ENCODE assay signal across 18 cellular contexts in the genomic region with DNA sequence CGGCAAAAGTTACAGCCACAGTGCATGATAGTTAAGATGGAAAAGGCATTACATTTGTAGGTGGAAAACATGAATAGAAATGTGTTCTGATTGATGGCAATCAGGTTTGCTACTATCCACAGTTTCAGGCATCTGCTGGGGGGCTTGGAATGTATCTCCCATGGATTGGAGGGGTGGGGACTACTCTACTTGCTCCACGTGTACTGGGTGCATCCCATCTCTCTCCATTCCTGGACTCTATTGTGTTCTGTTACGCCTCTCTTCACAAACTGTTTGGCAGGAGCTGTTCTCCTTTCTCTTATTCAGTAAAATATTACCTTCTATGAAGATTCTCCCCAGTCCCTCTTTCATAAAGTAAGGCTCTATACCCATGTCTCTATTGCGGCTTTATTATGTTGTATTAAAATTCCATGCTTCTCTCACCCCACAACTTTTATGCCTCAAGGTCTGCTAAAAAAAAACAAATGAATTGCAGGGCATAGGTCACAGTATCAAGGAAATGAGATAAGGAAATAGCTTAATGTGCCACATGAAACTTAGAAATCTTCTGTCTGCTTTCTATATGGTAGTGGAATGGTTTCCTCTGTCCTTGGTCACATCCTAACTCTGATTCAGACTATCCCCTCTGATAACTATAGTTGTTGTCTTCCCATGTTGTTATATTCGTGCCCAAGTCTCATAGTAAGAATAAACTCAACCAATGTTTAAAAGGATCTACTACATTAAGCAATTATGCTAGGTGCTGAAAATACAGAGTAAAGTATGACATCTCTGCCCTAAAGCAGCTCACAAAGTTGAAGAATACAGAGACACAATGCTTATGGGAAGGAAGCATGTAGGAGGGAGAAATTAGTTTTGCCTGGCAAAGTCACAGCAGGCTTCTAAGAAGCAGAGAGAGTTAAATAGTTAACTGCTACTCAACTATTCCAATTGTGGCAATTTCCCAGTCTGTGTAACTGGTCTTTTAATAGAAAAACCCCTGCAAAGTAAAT. TPM values are rescaled to one million over a fixed set of nuclear protein-coding genes. Genes with fewer than 3 reads are reported as not detected.
DNase-seq lines count a peak whose midpoint lies in the region; ATAC-seq and TF ChIP-seq lines count a peak whose summit lies in the region.
"Had no signal": no experiment of that assay in that cellular context is flagged by ENCODE, and none has a peak within 500 bp of the region (broad histone marks: within the 10 kb centered on the region; RNA-seq: fewer than 3 reads in every experiment).

No MANE protein-coding gene starts in this region.

- H3K9me3 Mint-ChIP-seq in endodermal cell (no peaks in the 10 kb centered on the region), type B pancreatic cell (no peaks in the 10 kb centered on the region)
- no peaks in the 10 kb centered on the region for H3K9me3 Mint-ChIP-seq in naive thymus-derived CD4-positive, alpha-beta T cell
- H3K9me3 Mint-ChIP-seq: activated naive CD8-positive, alpha-beta T cell treated with anti-CD3 and anti-CD28 coated beads, Interleukin-2, amount 50 U/mL, for 24 hours; CD4-positive, CD25-positive, alpha-beta regulatory T cell; naive thymus-derived CD8-positive, alpha-beta T cell had no signal

- H3K4me1 Mint-ChIP-seq in endodermal cell (peaks cover 2% of the 10 kb centered on the region), type B pancreatic cell (ENCODE audit: unreplicated experiment) (peaks cover 31% of the 10 kb centered on the region)
- H3K4me1 Mint-ChIP-seq in naive thymus-derived CD4-positive, alpha-beta T cell = peaks cover 3 to 19% (median 16%) of the 10 kb centered on the region in 7 donors

- no peak overlapping the region for H3K9ac ChIP-seq in endodermal cell (ENCODE audit: extremely low read depth, low read length, poor library complexity, severe bottlenecking)

- H3K4me3 Mint-ChIP-seq in endodermal cell (no peak overlapping the region), type B pancreatic cell (no peak overlapping the region)
- H3K4me3 Mint-ChIP-seq in naive thymus-derived CD4-positive, alpha-beta T cell = no peak overlapping the region
- H3K4me3 Mint-ChIP-seq: activated naive CD8-positive, alpha-beta T cell treated with anti-CD3 and anti-CD28 coated beads, Interleukin-2, amount 50 U/mL, for 24 hours; CD4-positive, CD25-positive, alpha-beta regulatory T cell; naive thymus-derived CD8-positive, alpha-beta T cell had no signal

- intact Hi-C loops in heart left ventricle (cut with DNase I) = no loop called here
- intact Hi-C loops in mucosa of descending colon (cut with DNase I, micrococcal nuclease) = no loop called here
- intact Hi-C loops in naive thymus-derived CD4-positive, alpha-beta T cell (cut with micrococcal nuclease) = no loop called here
- intact Hi-C loops in uterus (cut with DNase I; ENCODE audit: low total_unique reads) = no loop called here

- peaks cover 0 to 11% (median 0%) of the 10 kb centered on the region in 9 donors for H3K36me3 ChIP-seq in heart left ventricle
- no peaks in the 10 kb centered on the region for H3K36me3 ChIP-seq in right atrium auricular region
- H3K36me3 ChIP-seq in endodermal cell (ENCODE audit: control insufficient read depth, insufficient read depth, low read length) = peaks cover 4% of the 10 kb centered on the region
- H3K36me3 ChIP-seq in mucosa of descending colon (ENCODE audit: low read depth) = no peaks in the 10 kb centered on the region
- no peaks in the 10 kb centered on the region for H3K36me3 ChIP-seq in naive thymus-derived CD4-positive, alpha-beta T cell (ENCODE audit: control insufficient read depth in 2 of 3, insufficient read depth in 3 of 3, low read length in 3 of 3)
- H3K36me3 ChIP-seq in uterus = no peaks in the 10 kb centered on the region

- no peaks in the 10 kb centered on the region for H3K27me3 Mint-ChIP-seq in endodermal cell (ENCODE audit: insufficient read depth)
- no peaks in the 10 kb centered on the region for H3K27me3 Mint-ChIP-seq in type B pancreatic cell
- no peaks in the 10 kb centered on the region for H3K27me3 Mint-ChIP-seq in naive thymus-derived CD4-positive, alpha-beta T cell
- H3K27me3 Mint-ChIP-seq: activated naive CD8-positive, alpha-beta T cell treated with anti-CD3 and anti-CD28 coated beads, Interleukin-2, amount 50 U/mL, for 24 hours; CD4-positive, CD25-positive, alpha-beta regulatory T cell; naive thymus-derived CD8-positive, alpha-beta T cell had no signal

- peaks cover 6% of the 10 kb centered on the region for H3K36me3 Mint-ChIP-seq in endodermal cell (ENCODE audit: low read depth)
- H3K36me3 Mint-ChIP-seq in type B pancreatic cell = peaks cover 6% of the 10 kb centered on the region
- H3K36me3 Mint-ChIP-seq in naive thymus-derived CD4-positive, alpha-beta T cell = peaks cover 2 to 43% (median 12%) of the 10 kb centered on the region in 5 donors

- H3K9me3 ChIP-seq in heart left ventricle (no peaks in the 10 kb centered on the region), right atrium auricular region (no peaks in the 10 kb centered on the region), endodermal cell (ENCODE audit: control insufficient read depth, low read length) (no peaks in the 10 kb centered on the region), mucosa of descending colon (no peaks in the 10 kb centered on the region), uterus (no peaks in the 10 kb centered on the region)
- H3K9me3 ChIP-seq in naive thymus-derived CD4-positive, alpha-beta T cell (ENCODE audit: control insufficient read depth in 2 of 3, low read length in 3 of 3) = no peaks in the 10 kb centered on the region
- H3K9me3 ChIP-seq: upper lobe of left lung had no signal

- ATAC-seq in heart left ventricle (peak in 3 of 4 donors; percentile 30 to 44 (median 32)), mucosa of descending colon (peak; percentile 90)
- ATAC-seq in naive thymus-derived CD4-positive, alpha-beta T cell = no peak
- ATAC-seq: activated naive CD8-positive, alpha-beta T cell treated with anti-CD3 and anti-CD28 coated beads, Interleukin-2, amount 50 U/mL, for 24 hours; esophagus mucosa; naive thymus-derived CD8-positive, alpha-beta T cell had no signal

- H3K27ac Mint-ChIP-seq in endodermal cell = no peak overlapping the region
- peak overlapping the region; percentile 12 for H3K27ac Mint-ChIP-seq in type B pancreatic cell
- H3K27ac Mint-ChIP-seq in naive thymus-derived CD4-positive, alpha-beta T cell = no peak overlapping the region
- H3K27ac Mint-ChIP-seq: activated naive CD8-positive, alpha-beta T cell treated with anti-CD3 and anti-CD28 coated beads, Interleukin-2, amount 50 U/mL, for 24 hours; naive thymus-derived CD8-positive, alpha-beta T cell had no signal

- TF ChIP-seq POLR2A in heart left ventricle (IDR thresholded peaks at IDR 0.05) (no peak), uterus (IDR thresholded peaks at IDR 0.05) (no peak)

- TF ChIP-seq CTCF in heart left ventricle (IDR thresholded peaks at IDR 0.05) = no peak
- TF ChIP-seq CTCF in right atrium auricular region (IDR thresholded peaks at IDR 0.05) = no peak
- no peak for TF ChIP-seq CTCF in endodermal cell (conservative IDR thresholded peaks at IDR 0.05)
- no peak for TF ChIP-seq CTCF in mucosa of descending colon (IDR thresholded peaks at IDR 0.05)
- no peak for TF ChIP-seq CTCF in type B pancreatic cell (conservative IDR thresholded peaks at IDR 0.05)
- no peak for TF ChIP-seq CTCF in uterus (IDR thresholded peaks at IDR 0.05)

- POLR2A ChIA-PET in naive thymus-derived CD4-positive, alpha-beta T cell (lab: Charles Lee) = no interaction called here

- DNase-seq in heart left ventricle (no peak), right atrium auricular region (ENCODE audit: low spot score) (no peak), endodermal cell (no peak), mucosa of descending colon (no peak), type B pancreatic cell (ENCODE audit: extremely low spot score, unreplicated experiment) (no peak), germinal center (ENCODE audit: low spot score) (no peak), uterus (no peak)
- DNase-seq in naive thymus-derived CD4-positive, alpha-beta T cell = no peak
- DNase-seq: activated CD4-positive, alpha-beta T cell treated with anti-CD3 and anti-CD28 coated beads for 48 hours; activated naive CD8-positive, alpha-beta T cell treated with anti-CD3 and anti-CD28 coated beads, Interleukin-2, amount 50 U/mL, for 24 hours; CD4-positive, CD25-positive, alpha-beta regulatory T cell; hippocampal formation; naive thymus-derived CD8-positive, alpha-beta T cell; NCI-H1436 treated with DMSO at 0.1 percent for 48 hours; NCI-H345; T-helper 9 cell; upper lobe of left lung had no signal

- peak overlapping the region in 5 of 12 donors; percentile 5 to 33 (median 8) for H3K27ac ChIP-seq in heart left ventricle
- peak overlapping the region in 1 of 2 donors; percentile 65 for H3K27ac ChIP-seq in right atrium auricular region
- H3K27ac ChIP-seq in endodermal cell (ENCODE audit: low read depth, low read length) = peak overlapping the region; percentile 4
- H3K27ac ChIP-seq in naive thymus-derived CD4-positive, alpha-beta T cell (ENCODE audit: low read depth, low read length) = no peak overlapping the region
- H3K27ac ChIP-seq in uterus = peak overlapping the region in 1 of 2 donors; percentile 30

- CTCF ChIA-PET in naive thymus-derived CD4-positive, alpha-beta T cell (lab: Charles Lee) = no interaction called here

- H3K27me3 ChIP-seq in heart left ventricle = no peaks in the 10 kb centered on the region
- H3K27me3 ChIP-seq in right atrium auricular region = no peaks in the 10 kb centered on the region
- no peaks in the 10 kb centered on the region for H3K27me3 ChIP-seq in endodermal cell (ENCODE audit: control insufficient read depth, insufficient read depth, low read length, poor library complexity, severe bottlenecking)
- H3K27me3 ChIP-seq in naive thymus-derived CD4-positive, alpha-beta T cell (ENCODE audit: control insufficient read depth in 2 of 2, insufficient read depth in 2 of 2, low read length in 2 of 2) = no peaks in the 10 kb centered on the region
- no peaks in the 10 kb centered on the region for H3K27me3 ChIP-seq in uterus
- H3K27me3 ChIP-seq: upper lobe of left lung had no signal

- peaks cover 2 to 60% (median 22%) of the 10 kb centered on the region in 12 donors for H3K4me1 ChIP-seq in heart left ventricle
- H3K4me1 ChIP-seq in right atrium auricular region = peaks cover 0 to 41% of the 10 kb centered on the region in 2 donors
- no peaks in the 10 kb centered on the region for H3K4me1 ChIP-seq in endodermal cell (ENCODE audit: control insufficient read depth, insufficient read depth, low read length)
- peaks cover 33% of the 10 kb centered on the region for H3K4me1 ChIP-seq in mucosa of descending colon (ENCODE audit: low read depth)
- H3K4me1 ChIP-seq in naive thymus-derived CD4-positive, alpha-beta T cell (ENCODE audit: control insufficient read depth in 2 of 2, insufficient read depth in 2 of 2, low read length in 2 of 2) = no peaks in the 10 kb centered on the region
- no peaks in the 10 kb centered on the region for H3K4me1 ChIP-seq in uterus

- 47 to 54% (median 51%) methylated on average over 5 of the region's 5 CpGs for WGBS in heart left ventricle, 4 donors
- 60 to 87% methylated on average over 2 to 5 of the region's 5 CpGs for WGBS in endodermal cell (ENCODE audit: insufficient coverage in 1 of 2, insufficient read length in 1 of 2), 2 experiments

- H3K4me3 ChIP-seq in heart left ventricle (no peak overlapping the region), right atrium auricular region (no peak overlapping the region), endodermal cell (ENCODE audit: low read length) (no peak overlapping the region), mucosa of descending colon (no peak overlapping the region), uterus (no peak overlapping the region)
- no peak overlapping the region for H3K4me3 ChIP-seq in naive thymus-derived CD4-positive, alpha-beta T cell (ENCODE audit: low read length)
- H3K4me3 ChIP-seq: upper lobe of left lung had no signal

RNA-seq across cellular contexts. Expression of gene LRRFIP2, which starts 43.1 kb away (rescaled TPM):
- 100 to 1,000 TPM in 7 of 9 donors, 10 to 100 TPM in 2; 85.5 to 161 (median 114) TPM for total RNA-seq in heart left ventricle
- 10 to 100 TPM; 67.7 to 94.4 TPM for polyA plus RNA-seq in heart left ventricle
- 100 to 1,000 TPM in 1 of 2 donors, 10 to 100 TPM in 1; 82.3 to 142 TPM for total RNA-seq in right atrium auricular region
- 10 to 100 TPM; 32.6 to 34.6 TPM for total RNA-seq in endodermal cell
- polyA plus RNA-seq in endodermal cell (2013, experiment 1 of 2) = 31.6 TPM
- 26.5 TPM for polyA plus RNA-seq in endodermal cell (2013, experiment 2 of 2)
- total RNA-seq in mucosa of descending colon = 100 to 1,000 TPM in 2 of 3 donors, 10 to 100 TPM in 1; 89.9 to 136 (median 128) TPM
- total RNA-seq in type B pancreatic cell (ENCODE audit: low replicate concordance) = 63.5 and 68.5 TPM in 2 replicates
- 10 to 100 TPM; 25.8 to 87.5 (median 29.7) TPM for total RNA-seq in naive thymus-derived CD4-positive, alpha-beta T cell
- 10 to 100 TPM; 14.0 to 15.3 TPM for polyA plus RNA-seq in naive thymus-derived CD4-positive, alpha-beta T cell
- total RNA-seq in uterus = 100 to 1,000 TPM in 1 of 4 donors, 10 to 100 TPM in 3; 56.5 to 148 (median 62.4) TPM
